Comparison of ENCODE assay signal across 10 cellular contexts in genomic region chr12:56256326-56256960, GRCh38. TPM values are rescaled to one million over a fixed set of nuclear protein-coding genes. Genes with fewer than 3 reads are reported as not detected.
DNase-seq lines count a peak whose midpoint lies in the region; ATAC-seq and TF ChIP-seq lines count a peak whose summit lies in the region.
"Had no signal": no experiment of that assay in that cellular context is flagged by ENCODE, and none has a peak within 500 bp of the region (broad histone marks: within the 10 kb centered on the region; RNA-seq: fewer than 3 reads in every experiment).

No MANE protein-coding gene starts in this region.

- peaks cover 33% of the 10 kb centered on the region for H3K36me3 Mint-ChIP-seq in activated naive CD8-positive, alpha-beta T cell treated with anti-CD3 and anti-CD28 coated beads, Interleukin-2, amount 50 U/mL, for 24 hours (ENCODE audit: low read depth)
- peaks cover 3 to 28% (median 10%) of the 10 kb centered on the region in 3 donors for H3K36me3 Mint-ChIP-seq in immature natural killer cell

- peak overlapping the region; percentile 49 for H3K27ac Mint-ChIP-seq in activated naive CD8-positive, alpha-beta T cell treated with anti-CD3 and anti-CD28 coated beads, Interleukin-2, amount 50 U/mL, for 24 hours
- peak overlapping the region; percentile 2 to 76 (median 56) for H3K27ac Mint-ChIP-seq in immature natural killer cell

- intact Hi-C loops in left cardiac atrium (cut with DNase I), result no loop called here

- peaks cover 0 to 22% of the 10 kb centered on the region in 2 donors for H3K4me1 ChIP-seq in right atrium auricular region

- peaks cover 21% of the 10 kb centered on the region for H3K4me1 Mint-ChIP-seq in activated naive CD8-positive, alpha-beta T cell treated with anti-CD3 and anti-CD28 coated beads, Interleukin-2, amount 50 U/mL, for 24 hours
- peaks cover 22 to 23% of the 10 kb centered on the region in 2 donors for H3K4me1 Mint-ChIP-seq in immature natural killer cell

- no peaks in the 10 kb centered on the region for H3K27me3 Mint-ChIP-seq in activated naive CD8-positive, alpha-beta T cell treated with anti-CD3 and anti-CD28 coated beads, Interleukin-2, amount 50 U/mL, for 24 hours
- H3K27me3 Mint-ChIP-seq in immature natural killer cell (ENCODE audit: low read depth in 3 of 3), result peaks cover 1 to 8% (median 2%) of the 10 kb centered on the region in 3 donors

- H3K4me3 ChIP-seq in right atrium auricular region, result peak overlapping the region in 1 of 2 donors; percentile 95

- peak; percentile 40 for DNase-seq in left cardiac atrium
- no peak for DNase-seq in right atrium auricular region (ENCODE audit: low spot score)
- no peak for DNase-seq in activated naive CD8-positive, alpha-beta T cell treated with anti-CD3 and anti-CD28 coated beads, Interleukin-2, amount 50 U/mL, for 24 hours
- no peak for DNase-seq in immature natural killer cell
- no peak for DNase-seq in NCI-H2029 (lab: John Stamatoyannopoulos, UW)
- DNase-seq in cerebellar cortex (ENCODE audit: low spot score), result no peak
- DNase-seq in NCI-H128 (lab: John Stamatoyannopoulos, UW; ENCODE audit: unreplicated experiment), result no peak
- DNase-seq: lower lobe of right lung had no signal

- no peaks in the 10 kb centered on the region for H3K27me3 ChIP-seq in right atrium auricular region

- peaks cover 54% of the 10 kb centered on the region for H3K36me3 ChIP-seq in right atrium auricular region

- no peaks in the 10 kb centered on the region for H3K9me3 Mint-ChIP-seq in activated naive CD8-positive, alpha-beta T cell treated with anti-CD3 and anti-CD28 coated beads, Interleukin-2, amount 50 U/mL, for 24 hours
- no peaks in the 10 kb centered on the region for H3K9me3 Mint-ChIP-seq in immature natural killer cell

- ATAC-seq in left cardiac atrium (peak in 1 of 2 donors; percentile 9), HG03135 (IDR thresholded peaks at IDR 0.05; ENCODE audit: unreplicated experiment) (no peak)
- no peak for ATAC-seq in activated naive CD8-positive, alpha-beta T cell treated with anti-CD3 and anti-CD28 coated beads, Interleukin-2, amount 50 U/mL, for 24 hours

- peak overlapping the region; percentile 85 for H3K4me3 Mint-ChIP-seq in activated naive CD8-positive, alpha-beta T cell treated with anti-CD3 and anti-CD28 coated beads, Interleukin-2, amount 50 U/mL, for 24 hours
- H3K4me3 Mint-ChIP-seq in immature natural killer cell, result peak overlapping the region; percentile 77 to 85 (median 82)

- no peak for TF ChIP-seq CTCF in right atrium auricular region (IDR thresholded peaks at IDR 0.05)

- H3K27ac ChIP-seq in right atrium auricular region, result no peak overlapping the region
- H3K27ac ChIP-seq: lower lobe of right lung had no signal

- no peaks in the 10 kb centered on the region for H3K9me3 ChIP-seq in right atrium auricular region
- H3K9me3 ChIP-seq: lower lobe of right lung had no signal

RNA-seq across cellular contexts. Expression of gene ANKRD52, which starts 1.7 kb away (rescaled TPM):
- total RNA-seq in left cardiac atrium (10 to 100 TPM; 20.3 to 24.1 TPM), right atrium auricular region (10 to 100 TPM; 12.4 to 22.1 TPM)
- polyA plus RNA-seq in immature natural killer cell, result 10 to 100 TPM in 1 of 3 donors, 1 to 10 TPM in 2; 3.2 to 23.3 (median 3.7) TPM

RNA-seq across cellular contexts. Expression of gene COQ10A, which starts 10.3 kb away (rescaled TPM):
- total RNA-seq in left cardiac atrium, result 10 to 100 TPM; 76.2 to 98.3 TPM
- 100 to 1,000 TPM in 1 of 2 donors, 10 to 100 TPM in 1; 68.5 to 149 TPM for total RNA-seq in right atrium auricular region
- polyA plus RNA-seq in immature natural killer cell, result 10 to 100 TPM; 12.0 to 18.6 (median 18.3) TPM

RNA-seq across cellular contexts. Expression of gene SLC39A5, which starts 26.6 kb away (rescaled TPM):
- total RNA-seq in left cardiac atrium, result not detected
- not detected for total RNA-seq in right atrium auricular region
- polyA plus RNA-seq in immature natural killer cell, result not detected
- total RNA-seq: lower lobe of right lung, urinary bladder had no signal

RNA-seq across cellular contexts. Expression of gene NABP2, which starts 32.3 kb away (rescaled TPM):
- total RNA-seq in left cardiac atrium, result 10 to 100 TPM; 19.4 to 21.7 TPM
- total RNA-seq in right atrium auricular region, result 10 to 100 TPM; 19.7 to 23.6 TPM
- 1 to 10 TPM; 3.2 to 8.8 (median 6.8) TPM for polyA plus RNA-seq in immature natural killer cell

RNA-seq across cellular contexts. Expression of gene RNF41, which starts 34.7 kb away (rescaled TPM):
- 10 to 100 TPM; 42.8 to 49.4 TPM for total RNA-seq in left cardiac atrium
- 10 to 100 TPM; 45.1 to 88.4 TPM for total RNA-seq in right atrium auricular region
- polyA plus RNA-seq in immature natural killer cell, result 10 to 100 TPM; 49.0 to 55.1 (median 49.3) TPM
